In the genomic region with DNA sequence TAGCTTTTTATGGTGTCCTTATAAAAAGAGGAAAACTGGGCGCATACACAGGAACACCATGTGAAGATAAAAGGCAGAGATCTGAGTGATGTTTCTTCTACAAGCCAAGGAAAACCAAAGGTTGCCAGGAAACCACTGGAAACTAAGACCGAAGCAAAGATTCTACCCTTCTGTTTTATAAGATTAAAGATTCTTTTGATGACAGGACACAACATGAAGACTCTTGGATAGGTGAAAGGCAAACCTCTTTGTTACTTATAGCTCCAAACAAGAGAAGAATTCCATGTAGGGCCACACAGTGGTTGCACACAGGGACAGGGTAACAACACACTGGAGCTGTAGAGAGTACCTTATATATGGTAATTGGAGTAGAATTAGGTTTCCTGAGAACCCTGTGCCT, we compare ENCODE assay signal across 17 cellular contexts. TPM values are rescaled to one million over a fixed set of nuclear protein-coding genes. Genes with fewer than 3 reads are reported as not detected.
DNase-seq lines count a peak whose midpoint lies in the region; ATAC-seq and TF ChIP-seq lines count a peak whose summit lies in the region.
"Had no signal": no experiment of that assay in that cellular context is flagged by ENCODE, and none has a peak within 500 bp of the region (broad histone marks: within the 10 kb centered on the region; RNA-seq: fewer than 3 reads in every experiment).

A gene with protein sequence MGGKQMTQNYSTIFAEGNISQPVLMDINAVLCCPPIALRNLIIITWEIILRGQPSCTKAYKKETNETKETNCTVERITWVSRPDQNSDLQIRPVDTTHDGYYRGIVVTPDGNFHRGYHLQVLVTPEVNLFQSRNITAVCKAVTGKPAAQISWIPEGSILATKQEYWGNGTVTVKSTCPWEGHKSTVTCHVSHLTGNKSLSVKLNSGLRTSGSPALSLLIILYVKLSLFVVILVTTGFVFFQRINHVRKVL (minus strand): TSS at position 101 of the 400 bp plus-strand sequence. CDS start 17,497 bp downstream, outside the sequence.

- no peak within 1 kb of the TSS for H3K9ac ChIP-seq in MM.1S (ENCODE audit: low read length)

- H3K27me3 Mint-ChIP-seq in activated T-cell treated with anti-CD3 and anti-CD28 coated beads, Interleukin-2, amount 50 U/mL, for 4 hours (ENCODE audit: low read depth): no peaks in the 10 kb centered on the region
- no peaks in the 10 kb centered on the region for H3K27me3 Mint-ChIP-seq in activated naive CD8-positive, alpha-beta T cell

- no peak within 1 kb of the TSS for H3K27ac ChIP-seq in MM.1S (ENCODE audit: low read length)
- H3K27ac ChIP-seq: sigmoid colon, thyroid gland had no signal

- H3K27ac Mint-ChIP-seq in activated naive CD8-positive, alpha-beta T cell: peak within 1 kb of the TSS; percentile 64
- peak within 1 kb of the TSS; percentile 8 for H3K27ac Mint-ChIP-seq in stimulated activated effector memory CD8-positive, alpha-beta T cell treated with anti-CD3 and anti-CD28 coated beads, Interleukin-12 subunit alpha, Interleukin-12 subunit beta, amount 100 ng/mL, for 72 hours
- H3K27ac Mint-ChIP-seq: brain had no signal

- no peak within 1 kb of the TSS for H3K4me3 ChIP-seq in MM.1S (ENCODE audit: low read length)
- H3K4me3 ChIP-seq: sigmoid colon, thyroid gland had no signal

- H3K4me2 ChIP-seq in MM.1S (ENCODE audit: low read depth, low read length): peak within 1 kb of the TSS; percentile 38; the same call in 1 of the 2 replicates

- H3K9me3 ChIP-seq in MM.1S (replicated peaks; ENCODE audit: insufficient read depth, low read length): no peaks in the 10 kb centered on the region
- H3K9me3 ChIP-seq: thyroid gland had no signal

- H3K4me1 Mint-ChIP-seq in activated T-cell treated with anti-CD3 and anti-CD28 coated beads, Interleukin-2, amount 50 U/mL, for 4 hours (ENCODE audit: low read depth): peaks cover 25% of the 10 kb centered on the region
- H3K4me1 Mint-ChIP-seq in activated naive CD8-positive, alpha-beta T cell (ENCODE audit: low read depth): peaks cover 24% of the 10 kb centered on the region
- peaks cover 32% of the 10 kb centered on the region for H3K4me1 Mint-ChIP-seq in stimulated activated effector memory CD8-positive, alpha-beta T cell treated with anti-CD3 and anti-CD28 coated beads, Interleukin-12 subunit alpha, Interleukin-12 subunit beta, amount 100 ng/mL, for 72 hours
- H3K4me1 Mint-ChIP-seq: brain had no signal

- no peaks in the 10 kb centered on the region for H4K20me1 ChIP-seq in MM.1S (ENCODE audit: insufficient read depth, low read length)

- H3K9me2 ChIP-seq in MM.1S (replicated peaks; ENCODE audit: insufficient read depth, low read length): no peaks in the 10 kb centered on the region

- no peak for ATAC-seq in activated T-cell treated with anti-CD3 and anti-CD28 coated beads, Interleukin-2, amount 50 U/mL, for 4 hours
- no peak for ATAC-seq in stimulated activated effector memory CD8-positive, alpha-beta T cell treated with anti-CD3 and anti-CD28 coated beads, Interleukin-12 subunit alpha, Interleukin-12 subunit beta, amount 100 ng/mL, for 72 hours
- ATAC-seq in HG03432 (IDR thresholded peaks at IDR 0.05; ENCODE audit: unreplicated experiment): no peak
- ATAC-seq: activated CD4-positive, CD25-positive, alpha-beta regulatory T cell treated with anti-CD3 and anti-CD28 coated beads, Interleukin-2, amount 50 U/mL, for 24 hours had no signal

- peaks cover 24% of the 10 kb centered on the region for H3K9me3 Mint-ChIP-seq in activated T-cell treated with anti-CD3 and anti-CD28 coated beads, Interleukin-2, amount 50 U/mL, for 4 hours
- H3K9me3 Mint-ChIP-seq in activated naive CD8-positive, alpha-beta T cell (ENCODE audit: low read depth): peaks cover 19% of the 10 kb centered on the region
- peaks cover 17% of the 10 kb centered on the region for H3K9me3 Mint-ChIP-seq in stimulated activated effector memory CD8-positive, alpha-beta T cell treated with anti-CD3 and anti-CD28 coated beads, Interleukin-12 subunit alpha, Interleukin-12 subunit beta, amount 100 ng/mL, for 72 hours

- H2AFZ ChIP-seq in MM.1S (ENCODE audit: low read length): peak within 1 kb of the TSS; percentile 3; the same call in 1 of the 2 replicates

- H3K36me3 ChIP-seq in MM.1S (replicated peaks; ENCODE audit: insufficient read depth, low read length): no peaks in the 10 kb centered on the region
- H3K36me3 ChIP-seq: sigmoid colon, thyroid gland had no signal

- H3K4me1 ChIP-seq in MM.1S (ENCODE audit: low read length): peaks cover 17% of the 10 kb centered on the region
- H3K4me1 ChIP-seq: sigmoid colon, thyroid gland had no signal

- no peak for DNase-seq in activated T-cell treated with anti-CD3 and anti-CD28 coated beads, Interleukin-2, amount 50 U/mL, for 4 hours
- DNase-seq in activated T-cell treated with anti-CD3 and anti-CD28 coated beads, Interleukin-2, amount 50 U/mL, for 48 hours: no peak
- DNase-seq in MM.1S (no peak), AG08395 (ENCODE audit: low spot score) (no peak)
- no peak for DNase-seq in stimulated activated effector memory CD8-positive, alpha-beta T cell treated with anti-CD3 and anti-CD28 coated beads, Interleukin-12 subunit alpha, Interleukin-12 subunit beta, amount 100 ng/mL, for 72 hours (ENCODE audit: low spot score in 2 of 2)
- no peak for DNase-seq in stimulated activated naive CD4-positive, alpha-beta T cell (lab: John Stamatoyannopoulos, UW)
- DNase-seq: COR-L47, NCI-H187, NCI-H748 treated with DMSO at 0.1 percent for 48 hours, posterior cingulate gyrus, sigmoid colon, thyroid gland had no signal

- peaks cover 7% of the 10 kb centered on the region for H3K36me3 Mint-ChIP-seq in activated T-cell treated with anti-CD3 and anti-CD28 coated beads, Interleukin-2, amount 50 U/mL, for 4 hours (ENCODE audit: insufficient read depth)
- H3K36me3 Mint-ChIP-seq in activated naive CD8-positive, alpha-beta T cell: peaks cover 18% of the 10 kb centered on the region
- no peaks in the 10 kb centered on the region for H3K36me3 Mint-ChIP-seq in stimulated activated effector memory CD8-positive, alpha-beta T cell treated with anti-CD3 and anti-CD28 coated beads, Interleukin-12 subunit alpha, Interleukin-12 subunit beta, amount 100 ng/mL, for 72 hours
- H3K36me3 Mint-ChIP-seq: brain had no signal

- H3K27me3 ChIP-seq in MM.1S (replicated peaks; ENCODE audit: insufficient read depth, low read length): no peaks in the 10 kb centered on the region
- H3K27me3 ChIP-seq: sigmoid colon, thyroid gland had no signal

- H3K79me2 ChIP-seq in MM.1S (ENCODE audit: low read length): no peaks in the 10 kb centered on the region

- peak within 1 kb of the TSS; percentile 1 for H3K4me3 Mint-ChIP-seq in activated T-cell treated with anti-CD3 and anti-CD28 coated beads, Interleukin-2, amount 50 U/mL, for 4 hours
- peak within 1 kb of the TSS; percentile 46 for H3K4me3 Mint-ChIP-seq in activated naive CD8-positive, alpha-beta T cell
- H3K4me3 Mint-ChIP-seq in stimulated activated effector memory CD8-positive, alpha-beta T cell treated with anti-CD3 and anti-CD28 coated beads, Interleukin-12 subunit alpha, Interleukin-12 subunit beta, amount 100 ng/mL, for 72 hours: peak within 1 kb of the TSS; percentile 2
- H3K4me3 Mint-ChIP-seq: brain had no signal

- no peak for TF ChIP-seq CTCF in MM.1S (IDR thresholded peaks at IDR 0.05; ENCODE audit: low read length)

- H3F3A ChIP-seq in MM.1S (ENCODE audit: insufficient read depth, low read length): no peaks in the 10 kb centered on the region

RNA-seq across cellular contexts. Expression of the gene that starts here (rescaled TPM):
- not detected for total RNA-seq in activated T-cell treated with anti-CD3 and anti-CD28 coated beads, Interleukin-2, amount 50 U/mL, for 4 hours
- total RNA-seq: H1, sigmoid colon, thyroid gland had no signal
